1 cellular context compared by ENCODE assay signal in the genomic region with DNA sequence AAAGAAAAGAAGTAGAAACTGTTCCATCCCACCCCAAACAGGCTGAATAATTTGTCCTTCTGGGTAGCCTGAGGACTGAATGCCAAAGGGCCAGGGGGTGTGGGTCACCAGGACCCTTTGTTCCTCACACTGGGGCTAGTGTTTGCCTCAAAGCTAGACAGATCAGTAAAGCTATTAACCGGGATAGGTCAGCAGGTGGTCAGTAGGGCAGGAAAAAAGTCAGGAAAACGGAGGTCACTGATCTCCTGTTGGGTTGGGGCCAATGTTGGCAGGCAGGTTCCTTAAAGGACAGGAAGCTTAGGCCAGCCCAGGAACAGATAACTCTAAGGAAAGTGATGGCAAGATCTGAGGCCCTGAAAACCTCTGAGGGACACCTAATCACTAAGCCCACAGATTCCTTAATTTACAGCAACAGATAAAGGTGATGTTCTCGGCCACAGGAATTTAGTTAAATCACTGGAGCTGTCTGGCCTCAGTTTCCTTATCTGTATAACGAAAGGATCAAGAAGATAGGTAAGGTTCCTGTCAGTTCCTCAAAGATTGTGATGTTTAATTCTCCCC.
TF ChIP-seq lines count a peak whose summit lies in the region.

No MANE protein-coding gene starts in this region.

TF ChIP-seq in H1, 55 proteins besides CTCF, POLR2A, EP300 and RAD21:
- TF ChIP-seq NANOG (IDR thresholded peaks at IDR 0.05; ENCODE audit: insufficient read depth, low read depth, low read length, poor library complexity, severe bottlenecking): peak; percentile 73
- TF ChIP-seq HDAC2 (IDR thresholded peaks at IDR 0.05; ENCODE audit: borderline replicate concordance in 1 of 2, low read depth in 2 of 2, low read length in 2 of 2): no peak
- no peak for TF ChIP-seq KDM1A (IDR thresholded peaks at IDR 0.05; ENCODE audit: borderline replicate concordance, low read length)
